Comparison of ENCODE assay signal across 1 cellular context in genomic region chr2:217790195-217790594, GRCh38.
A peak's percentile ranks its signal among the peaks of the same experiment; 100 is the strongest.
TF ChIP-seq lines count a peak whose summit lies in the region.

No MANE protein-coding gene starts in this region.

TF ChIP-seq in HepG2, 621 proteins besides CTCF, POLR2A, EP300 and RAD21 (continued from another document and continues in another):
- TF ChIP-seq MEIS1 (CRISPR knock-in tag; IDR thresholded peaks at IDR 0.05; ENCODE audit: borderline replicate concordance) (0 out of 2 replicates have a peak, but pooled peaks have one; percentile 47), RARA (CRISPR knock-in tag; IDR thresholded peaks at IDR 0.05) (peak; percentile 98), ZSCAN25 (CRISPR knock-in tag; IDR thresholded peaks at IDR 0.05) (no peak), BHLHE40 (IDR thresholded peaks at IDR 0.05; ENCODE audit: low read length) (0 out of 2 replicates have a peak, but pooled peaks have one; percentile 18), GLI4 (CRISPR knock-in tag; IDR thresholded peaks at IDR 0.05; ENCODE audit: borderline replicate concordance) (no peak), NR2F6 (IDR thresholded peaks at IDR 0.05) (peak; percentile 89), NR2F6 (CRISPR knock-in tag; IDR thresholded peaks at IDR 0.05) (peak; percentile 96), MTA3 (CRISPR knock-in tag; IDR thresholded peaks at IDR 0.05) (no peak), SYNCRIP (IDR thresholded peaks at IDR 0.05; ENCODE audit: insufficient read depth, low read depth, low read length) (no peak), FOSL2 (CRISPR knock-in tag; IDR thresholded peaks at IDR 0.05) (peak; percentile 38; the same call in 1 of the 2 replicates), YEATS2 (CRISPR knock-in tag; IDR thresholded peaks at IDR 0.05; ENCODE audit: borderline replicate concordance) (peak; percentile 54; the same call in 1 of the 2 replicates), ATAD3A (CRISPR knock-in tag; IDR thresholded peaks at IDR 0.05) (no peak), SRSF4 (IDR thresholded peaks at IDR 0.05; ENCODE audit: low read depth, low read length, poor library complexity, severe bottlenecking) (no peak), ZNF33A (CRISPR knock-in tag; IDR thresholded peaks at IDR 0.05; ENCODE audit: borderline replicate concordance) (no peak), JDP2 (CRISPR knock-in tag; IDR thresholded peaks at IDR 0.05; ENCODE audit: borderline replicate concordance) (no peak), EHMT2 (IDR thresholded peaks at IDR 0.05; ENCODE audit: borderline replicate concordance, low read depth, low read length) (no peak; the same call in 1 of the 2 replicates), TBX2 (CRISPR knock-in tag; IDR thresholded peaks at IDR 0.05; ENCODE audit: borderline replicate concordance) (no peak), ZNF530 (CRISPR knock-in tag; IDR thresholded peaks at IDR 0.05; ENCODE audit: low read depth) (no peak), NR2C2 (CRISPR knock-in tag; IDR thresholded peaks at IDR 0.05; ENCODE audit: borderline replicate concordance) (peak; percentile 87), ZNF331 (CRISPR knock-in tag; IDR thresholded peaks at IDR 0.05) (no peak), GATAD1 (CRISPR knock-in tag; IDR thresholded peaks at IDR 0.05) (peak; percentile 38; the same call in 1 of the 2 replicates), ZBED4 (CRISPR knock-in tag; IDR thresholded peaks at IDR 0.05; ENCODE audit: borderline replicate concordance) (peak; percentile 30; the same call in 1 of the 2 replicates), PHF21A (CRISPR knock-in tag; IDR thresholded peaks at IDR 0.05) (peak; percentile 47; the same call in 1 of the 2 replicates), ZSCAN31 (CRISPR knock-in tag; IDR thresholded peaks at IDR 0.05; ENCODE audit: low read depth) (0 out of 2 replicates have a peak, but pooled peaks have one; percentile 3), ZNF777 (CRISPR knock-in tag; IDR thresholded peaks at IDR 0.05) (peak; percentile 85), ZSCAN30 (CRISPR knock-in tag; IDR thresholded peaks at IDR 0.05) (no peak), TP53 (CRISPR knock-in tag; conservative IDR thresholded peaks at IDR 0.05) (no peak), ZMYM3 (CRISPR knock-in tag; IDR thresholded peaks at IDR 0.05) (peak; percentile 42; the same call in 1 of the 2 replicates), FOXC1 (CRISPR knock-in tag; IDR thresholded peaks at IDR 0.05; ENCODE audit: borderline replicate concordance) (no peak), ZBTB38 (CRISPR knock-in tag; IDR thresholded peaks at IDR 0.05) (no peak), ELF3 (CRISPR knock-in tag; IDR thresholded peaks at IDR 0.05) (peak; percentile 97), MLXIP (CRISPR knock-in tag; IDR thresholded peaks at IDR 0.05; ENCODE audit: borderline replicate concordance) (no peak), TOPORS (CRISPR knock-in tag; IDR thresholded peaks at IDR 0.05) (no peak), ZNF780A (CRISPR knock-in tag; IDR thresholded peaks at IDR 0.05) (no peak), REL (CRISPR knock-in tag; conservative IDR thresholded peaks at IDR 0.05) (no peak), FUBP1 (CRISPR knock-in tag; IDR thresholded peaks at IDR 0.05; ENCODE audit: borderline replicate concordance) (no peak)
- TF ChIP-seq, protein P1, sequence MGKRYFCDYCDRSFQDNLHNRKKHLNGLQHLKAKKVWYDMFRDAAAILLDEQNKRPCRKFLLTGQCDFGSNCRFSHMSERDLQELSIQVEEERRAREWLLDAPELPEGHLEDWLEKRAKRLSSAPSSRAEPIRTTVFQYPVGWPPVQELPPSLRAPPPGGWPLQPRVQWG (CRISPR knock-in tag; IDR thresholded peaks at IDR 0.05; ENCODE audit: borderline replicate concordance, low read depth) = no peak
- TF ChIP-seq, protein P2, sequence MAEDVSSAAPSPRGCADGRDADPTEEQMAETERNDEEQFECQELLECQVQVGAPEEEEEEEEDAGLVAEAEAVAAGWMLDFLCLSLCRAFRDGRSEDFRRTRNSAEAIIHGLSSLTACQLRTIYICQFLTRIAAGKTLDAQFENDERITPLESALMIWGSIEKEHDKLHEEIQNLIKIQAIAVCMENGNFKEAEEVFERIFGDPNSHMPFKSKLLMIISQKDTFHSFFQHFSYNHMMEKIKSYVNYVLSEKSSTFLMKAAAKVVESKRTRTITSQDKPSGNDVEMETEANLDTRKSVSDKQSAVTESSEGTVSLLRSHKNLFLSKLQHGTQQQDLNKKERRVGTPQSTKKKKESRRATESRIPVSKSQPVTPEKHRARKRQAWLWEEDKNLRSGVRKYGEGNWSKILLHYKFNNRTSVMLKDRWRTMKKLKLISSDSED (CRISPR knock-in tag; IDR thresholded peaks at IDR 0.05) = no peak
- TF ChIP-seq, protein P3, sequence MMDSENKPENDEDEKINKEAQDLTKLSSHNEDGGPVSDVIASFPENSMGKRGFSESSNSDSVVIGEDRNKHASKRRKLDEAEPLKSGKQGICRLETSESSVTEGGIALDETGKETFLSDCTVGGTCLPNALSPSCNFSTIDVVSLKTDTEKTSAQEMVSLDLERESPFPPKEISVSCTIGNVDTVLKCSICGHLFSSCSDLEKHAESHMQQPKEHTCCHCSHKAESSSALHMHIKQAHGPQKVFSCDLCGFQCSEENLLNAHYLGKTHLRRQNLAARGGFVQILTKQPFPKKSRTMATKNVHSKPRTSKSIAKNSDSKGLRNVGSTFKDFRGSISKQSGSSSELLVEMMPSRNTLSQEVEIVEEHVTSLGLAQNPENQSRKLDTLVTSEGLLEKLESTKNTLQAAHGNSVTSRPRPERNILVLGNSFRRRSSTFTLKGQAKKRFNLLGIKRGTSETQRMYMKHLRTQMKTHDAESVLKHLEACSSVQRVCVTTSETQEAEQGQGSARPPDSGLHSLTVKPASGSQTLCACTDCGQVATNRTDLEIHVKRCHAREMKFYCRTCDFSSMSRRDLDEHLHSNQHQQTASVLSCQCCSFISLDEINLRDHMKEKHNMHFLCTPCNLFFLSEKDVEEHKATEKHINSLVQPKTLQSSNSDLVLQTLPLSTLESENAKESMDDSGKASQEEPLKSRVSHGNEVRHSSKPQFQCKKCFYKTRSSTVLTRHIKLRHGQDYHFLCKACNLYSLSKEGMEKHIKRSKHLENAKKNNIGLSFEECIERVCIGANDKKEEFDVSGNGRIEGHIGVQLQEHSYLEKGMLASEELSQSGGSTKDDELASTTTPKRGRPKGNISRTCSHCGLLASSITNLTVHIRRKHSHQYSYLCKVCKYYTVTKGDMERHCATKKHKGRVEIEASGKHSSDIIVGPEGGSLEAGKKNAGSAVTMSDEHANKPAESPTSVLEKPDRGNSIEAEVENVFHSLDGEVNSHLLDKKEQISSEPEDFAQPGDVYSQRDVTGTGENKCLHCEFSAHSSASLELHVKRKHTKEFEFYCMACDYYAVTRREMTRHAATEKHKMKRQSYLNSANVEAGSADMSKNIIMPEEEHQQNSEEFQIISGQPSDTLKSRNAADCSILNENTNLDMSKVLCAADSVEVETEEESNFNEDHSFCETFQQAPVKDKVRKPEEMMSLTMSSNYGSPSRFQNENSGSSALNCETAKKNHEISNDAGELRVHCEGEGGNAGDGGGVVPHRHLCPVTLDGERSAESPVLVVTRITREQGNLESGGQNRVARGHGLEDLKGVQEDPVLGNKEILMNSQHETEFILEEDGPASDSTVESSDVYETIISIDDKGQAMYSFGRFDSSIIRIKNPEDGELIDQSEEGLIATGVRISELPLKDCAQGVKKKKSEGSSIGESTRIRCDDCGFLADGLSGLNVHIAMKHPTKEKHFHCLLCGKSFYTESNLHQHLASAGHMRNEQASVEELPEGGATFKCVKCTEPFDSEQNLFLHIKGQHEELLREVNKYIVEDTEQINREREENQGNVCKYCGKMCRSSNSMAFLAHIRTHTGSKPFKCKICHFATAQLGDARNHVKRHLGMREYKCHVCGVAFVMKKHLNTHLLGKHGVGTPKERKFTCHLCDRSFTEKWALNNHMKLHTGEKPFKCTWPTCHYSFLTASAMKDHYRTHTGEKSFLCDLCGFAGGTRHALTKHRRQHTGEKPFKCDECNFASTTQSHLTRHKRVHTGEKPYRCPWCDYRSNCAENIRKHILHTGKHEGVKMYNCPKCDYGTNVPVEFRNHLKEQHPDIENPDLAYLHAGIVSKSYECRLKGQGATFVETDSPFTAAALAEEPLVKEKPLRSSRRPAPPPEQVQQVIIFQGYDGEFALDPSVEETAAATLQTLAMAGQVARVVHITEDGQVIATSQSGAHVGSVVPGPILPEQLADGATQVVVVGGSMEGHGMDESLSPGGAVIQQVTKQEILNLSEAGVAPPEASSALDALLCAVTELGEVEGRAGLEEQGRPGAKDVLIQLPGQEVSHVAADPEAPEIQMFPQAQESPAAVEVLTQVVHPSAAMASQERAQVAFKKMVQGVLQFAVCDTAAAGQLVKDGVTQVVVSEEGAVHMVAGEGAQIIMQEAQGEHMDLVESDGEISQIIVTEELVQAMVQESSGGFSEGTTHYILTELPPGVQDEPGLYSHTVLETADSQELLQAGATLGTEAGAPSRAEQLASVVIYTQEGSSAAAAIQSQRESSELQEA (CRISPR knock-in tag; IDR thresholded peaks at IDR 0.05; ENCODE audit: not compliant biosample characterization) = no peak
- TF ChIP-seq, protein P4, sequence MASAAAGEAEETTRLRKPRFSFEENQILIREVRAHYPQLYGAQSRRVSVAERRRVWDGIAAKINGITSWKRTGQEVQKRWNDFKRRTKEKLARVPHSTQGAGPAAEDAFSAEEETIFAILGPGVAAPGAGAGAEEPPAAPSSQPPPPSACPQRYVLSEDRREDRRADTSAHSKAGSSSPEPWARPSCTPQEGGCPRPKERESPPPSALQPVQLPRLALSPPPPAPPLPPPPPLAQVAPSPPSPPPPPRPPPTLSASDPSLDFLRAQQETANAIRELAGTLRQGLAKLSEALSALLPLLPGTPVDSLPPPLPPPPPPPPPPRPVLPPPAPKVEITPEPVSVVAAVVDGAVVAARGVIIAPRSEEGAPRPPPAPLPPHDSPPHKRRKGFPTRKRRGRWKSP (CRISPR knock-in tag; IDR thresholded peaks at IDR 0.05) = no peak
- TF ChIP-seq, protein P5, sequence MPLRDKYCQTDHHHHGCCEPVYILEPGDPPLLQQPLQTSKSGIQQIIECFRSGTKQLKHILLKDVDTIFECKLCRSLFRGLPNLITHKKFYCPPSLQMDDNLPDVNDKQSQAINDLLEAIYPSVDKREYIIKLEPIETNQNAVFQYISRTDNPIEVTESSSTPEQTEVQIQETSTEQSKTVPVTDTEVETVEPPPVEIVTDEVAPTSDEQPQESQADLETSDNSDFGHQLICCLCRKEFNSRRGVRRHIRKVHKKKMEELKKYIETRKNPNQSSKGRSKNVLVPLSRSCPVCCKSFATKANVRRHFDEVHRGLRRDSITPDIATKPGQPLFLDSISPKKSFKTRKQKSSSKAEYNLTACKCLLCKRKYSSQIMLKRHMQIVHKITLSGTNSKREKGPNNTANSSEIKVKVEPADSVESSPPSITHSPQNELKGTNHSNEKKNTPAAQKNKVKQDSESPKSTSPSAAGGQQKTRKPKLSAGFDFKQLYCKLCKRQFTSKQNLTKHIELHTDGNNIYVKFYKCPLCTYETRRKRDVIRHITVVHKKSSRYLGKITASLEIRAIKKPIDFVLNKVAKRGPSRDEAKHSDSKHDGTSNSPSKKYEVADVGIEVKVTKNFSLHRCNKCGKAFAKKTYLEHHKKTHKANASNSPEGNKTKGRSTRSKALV (CRISPR knock-in tag; IDR thresholded peaks at IDR 0.05) = no peak
